Comparison of ENCODE assay signal across 17 cellular contexts in the genomic region with DNA sequence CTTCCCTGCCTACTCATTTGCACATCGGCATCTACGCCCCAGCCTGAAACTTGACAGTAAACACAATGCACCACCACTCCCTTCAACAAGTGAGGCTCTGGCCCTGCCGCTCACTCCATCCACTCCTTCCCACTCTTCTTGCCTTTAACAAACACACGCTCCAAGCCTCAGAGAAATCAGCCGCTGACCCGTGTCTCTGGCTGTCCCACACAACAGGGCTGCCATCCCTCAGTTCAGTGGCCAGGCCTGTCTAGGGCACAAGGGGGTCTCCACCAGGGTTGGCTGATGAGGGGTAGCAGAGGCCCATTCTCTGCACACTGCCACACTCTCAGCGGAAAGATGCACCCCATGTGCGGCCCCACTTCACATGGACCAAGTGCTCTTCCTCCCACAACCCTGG. TPM values are rescaled to one million over a fixed set of nuclear protein-coding genes. Genes with fewer than 3 reads are reported as not detected.
A peak's percentile ranks its signal among the peaks of the same experiment; 100 is the strongest.
DNase-seq lines count a peak whose midpoint lies in the region; ATAC-seq and TF ChIP-seq lines count a peak whose summit lies in the region.
"Had no signal": no experiment of that assay in that cellular context is flagged by ENCODE, and none has a peak within 500 bp of the region (broad histone marks: within the 10 kb centered on the region; RNA-seq: fewer than 3 reads in every experiment).

No MANE protein-coding gene starts in this region.

- CTCF ChIA-PET in WTC11 (lab: Charles Lee), result interaction anchor here (0.9 to 1.8 kb wide), 3 partner anchors 10 to 58 kb away, joined by 3 to 10 read pairs (median 7); no protein-coding TSS in a partner anchor

- WGBS in ovary, 3 donors, result 75 to 81% (median 80%) methylated on average over 8 of the region's 8 CpGs
- 83 to 88% methylated on average over 8 of the region's 8 CpGs for whole genome bisulfite sequencing in aorta, 2 donors

- peaks cover 57% of the 10 kb centered on the region for H3K36me3 Mint-ChIP-seq in WTC11

- ATAC-seq in WTC11 (no peak), aorta (ENCODE audit: low FRiP score) (peak; percentile 39), HG03460 (IDR thresholded peaks at IDR 0.05; ENCODE audit: unreplicated experiment) (no peak), HG03521 (IDR thresholded peaks at IDR 0.05; ENCODE audit: unreplicated experiment) (no peak)
- ATAC-seq: PC-3 had no signal

- TF ChIP-seq POLR2A in ovary (IDR thresholded peaks at IDR 0.05), result no peak

- no peak for TF ChIP-seq CTCF in WTC11 (IDR thresholded peaks at IDR 0.05)
- no peak for TF ChIP-seq CTCF in ovary (IDR thresholded peaks at IDR 0.05)

- H3K9me3 ChIP-seq in iPS-15b (ENCODE audit: control insufficient read depth, insufficient read depth, low read length), result no peaks in the 10 kb centered on the region
- no peaks in the 10 kb centered on the region for H3K9me3 ChIP-seq in ovary
- H3K9me3 ChIP-seq in aorta (ENCODE audit: control insufficient read depth, low read length), result no peaks in the 10 kb centered on the region

- intact Hi-C loops in ovary (cut with DNase I) (no loop called here), aorta (cut with DNase I) (no loop called here)

- H3K4me3 ChIP-seq in iPS-15b (ENCODE audit: low read depth, low read length), result no peak overlapping the region
- no peak overlapping the region for H3K4me3 ChIP-seq in ovary
- H3K4me3 ChIP-seq in aorta (ENCODE audit: low read length in 2 of 2), result no peak overlapping the region
- H3K4me3 ChIP-seq: SJSA1 had no signal

- H3K27me3 ChIP-seq in iPS-15b (ENCODE audit: control insufficient read depth, insufficient read depth, low read length), result no peaks in the 10 kb centered on the region
- H3K27me3 ChIP-seq in ovary, result no peaks in the 10 kb centered on the region
- no peaks in the 10 kb centered on the region for H3K27me3 ChIP-seq in aorta (ENCODE audit: control insufficient read depth in 1 of 2, insufficient read depth in 2 of 2, low read length in 1 of 2)
- H3K27me3 ChIP-seq: SJSA1 had no signal

- no peak for DNase-seq in WTC11 (ENCODE audit: low spot score)
- DNase-seq in ovary, result peak in 3 of 5 donors; percentile 18 to 28 (median 19)
- DNase-seq in aorta, result no peak
- DNase-seq in NCI-H187 (lab: John Stamatoyannopoulos, UW), result no peak
- DNase-seq: CD4-positive, alpha-beta T cell; H9; KG1; NCI-H1417 treated with DMSO at 0.1 percent for 48 hours; NCI-H2029 treated with DMSO at 0.1 percent for 48 hours; NCI-H2171 treated with DMSO at 0.1 percent for 48 hours; NCI-H82; PC-3 had no signal

- POLR2A ChIA-PET in WTC11 (lab: Charles Lee), result no interaction called here

- H3K4me3 Mint-ChIP-seq in WTC11, result no peak overlapping the region
- H3K4me3 Mint-ChIP-seq: B cell; CD4-positive, alpha-beta T cell; H9 had no signal

- peaks cover 76% of the 10 kb centered on the region for H3K4me1 Mint-ChIP-seq in WTC11
- H3K4me1 Mint-ChIP-seq: B cell had no signal

- TF ChIP-seq EP300 in ovary (IDR thresholded peaks at IDR 0.05), result no peak

- peak overlapping the region; percentile 27 for H3K9ac ChIP-seq in iPS-15b (ENCODE audit: low read depth, low read length)

- H3K36me3 ChIP-seq in iPS-15b (ENCODE audit: control insufficient read depth, insufficient read depth, low read length) (peaks cover 58% of the 10 kb centered on the region), ovary (no peaks in the 10 kb centered on the region), aorta (ENCODE audit: control insufficient read depth in 1 of 2, insufficient read depth in 2 of 2, low read length in 1 of 2) (peaks cover 0 to 2% of the 10 kb centered on the region in 2 donors)

- H3K27ac ChIP-seq in ovary, result no peak overlapping the region
- H3K27ac ChIP-seq in aorta (ENCODE audit: low read depth in 1 of 2, low read length in 2 of 2), result no peak overlapping the region
- H3K27ac ChIP-seq: SJSA1 had no signal

- H3K27ac Mint-ChIP-seq in WTC11, result peak overlapping the region; percentile 84
- H3K27ac Mint-ChIP-seq: B cell; CD4-positive, alpha-beta T cell had no signal

- no peaks in the 10 kb centered on the region for H3K9me3 Mint-ChIP-seq in WTC11

- H3K4me1 ChIP-seq in iPS-15b (ENCODE audit: control insufficient read depth, insufficient read depth, low read length) (peaks cover 28% of the 10 kb centered on the region), ovary (ENCODE audit: insufficient read depth) (peaks cover 11% of the 10 kb centered on the region), aorta (ENCODE audit: control insufficient read depth in 1 of 2, insufficient read depth in 2 of 2, low read length in 2 of 2) (no peaks in the 10 kb centered on the region)

- no peaks in the 10 kb centered on the region for H3K27me3 Mint-ChIP-seq in WTC11 (ENCODE audit: low read depth)
- H3K27me3 Mint-ChIP-seq: CD4-positive, alpha-beta T cell had no signal

TF ChIP-seq in WTC11, 78 proteins besides CTCF, POLR2A, EP300 and RAD21:
- no peak for TF ChIP-seq CREB1 (CRISPR knock-in tag; IDR thresholded peaks at IDR 0.05)
- TF ChIP-seq ZNF317 (CRISPR knock-in tag; IDR thresholded peaks at IDR 0.05; ENCODE audit: borderline replicate concordance, low read depth), result no peak
- no peak for TF ChIP-seq ATF1 (CRISPR knock-in tag; IDR thresholded peaks at IDR 0.05)
- TF ChIP-seq, protein P1, sequence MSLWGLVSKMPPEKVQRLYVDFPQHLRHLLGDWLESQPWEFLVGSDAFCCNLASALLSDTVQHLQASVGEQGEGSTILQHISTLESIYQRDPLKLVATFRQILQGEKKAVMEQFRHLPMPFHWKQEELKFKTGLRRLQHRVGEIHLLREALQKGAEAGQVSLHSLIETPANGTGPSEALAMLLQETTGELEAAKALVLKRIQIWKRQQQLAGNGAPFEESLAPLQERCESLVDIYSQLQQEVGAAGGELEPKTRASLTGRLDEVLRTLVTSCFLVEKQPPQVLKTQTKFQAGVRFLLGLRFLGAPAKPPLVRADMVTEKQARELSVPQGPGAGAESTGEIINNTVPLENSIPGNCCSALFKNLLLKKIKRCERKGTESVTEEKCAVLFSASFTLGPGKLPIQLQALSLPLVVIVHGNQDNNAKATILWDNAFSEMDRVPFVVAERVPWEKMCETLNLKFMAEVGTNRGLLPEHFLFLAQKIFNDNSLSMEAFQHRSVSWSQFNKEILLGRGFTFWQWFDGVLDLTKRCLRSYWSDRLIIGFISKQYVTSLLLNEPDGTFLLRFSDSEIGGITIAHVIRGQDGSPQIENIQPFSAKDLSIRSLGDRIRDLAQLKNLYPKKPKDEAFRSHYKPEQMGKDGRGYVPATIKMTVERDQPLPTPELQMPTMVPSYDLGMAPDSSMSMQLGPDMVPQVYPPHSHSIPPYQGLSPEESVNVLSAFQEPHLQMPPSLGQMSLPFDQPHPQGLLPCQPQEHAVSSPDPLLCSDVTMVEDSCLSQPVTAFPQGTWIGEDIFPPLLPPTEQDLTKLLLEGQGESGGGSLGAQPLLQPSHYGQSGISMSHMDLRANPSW (CRISPR knock-in tag; conservative IDR thresholded peaks at IDR 0.05; ENCODE audit: low read depth), result no peak
- TF ChIP-seq, protein P2, sequence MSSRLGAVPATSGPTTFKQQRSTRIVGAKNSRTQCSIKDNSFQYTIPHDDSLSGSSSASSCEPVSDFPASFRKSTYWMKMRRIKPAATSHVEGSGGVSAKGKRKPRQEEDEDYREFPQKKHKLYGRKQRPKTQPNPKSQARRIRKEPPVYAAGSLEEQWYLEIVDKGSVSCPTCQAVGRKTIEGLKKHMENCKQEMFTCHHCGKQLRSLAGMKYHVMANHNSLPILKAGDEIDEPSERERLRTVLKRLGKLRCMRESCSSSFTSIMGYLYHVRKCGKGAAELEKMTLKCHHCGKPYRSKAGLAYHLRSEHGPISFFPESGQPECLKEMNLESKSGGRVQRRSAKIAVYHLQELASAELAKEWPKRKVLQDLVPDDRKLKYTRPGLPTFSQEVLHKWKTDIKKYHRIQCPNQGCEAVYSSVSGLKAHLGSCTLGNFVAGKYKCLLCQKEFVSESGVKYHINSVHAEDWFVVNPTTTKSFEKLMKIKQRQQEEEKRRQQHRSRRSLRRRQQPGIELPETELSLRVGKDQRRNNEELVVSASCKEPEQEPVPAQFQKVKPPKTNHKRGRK (CRISPR knock-in tag; IDR thresholded peaks at IDR 0.05; ENCODE audit: borderline replicate concordance), result no peak
- no peak for TF ChIP-seq FOXP1 (CRISPR knock-in tag; IDR thresholded peaks at IDR 0.05; ENCODE audit: borderline replicate concordance)

RNA-seq across cellular contexts. Expression of a gene that starts 54.5 kb away (rescaled TPM):
- total RNA-seq in WTC11 (2021), result 175 to 191 TPM (median 181 TPM) in 3 replicates
- total RNA-seq in ovary, result 100 to 1,000 TPM in 1 of 7 donors, 10 to 100 TPM in 6; 37.8 to 107 (median 80.8) TPM
- 10 to 100 TPM; 25.3 to 63.7 TPM for polyA plus RNA-seq in ovary
- total RNA-seq in aorta, result 10 to 100 TPM; 85.5 to 85.7 TPM
- 10 to 100 TPM; 32.4 to 51.9 TPM for polyA plus RNA-seq in aorta

Comparison
In these comparisons a context has a peak if more than half of its experiments do, and no peak if none do; other contexts are left out.
1. DNase-seq: peak in ovary (3 of 5); none in WTC11 (single experiment), aorta (0 of 2) and NCI-H187 (0 of 2).